Comparison of ENCODE assay signal across 24 cellular contexts in genomic region chr3:54781728-54782127, GRCh38.
DNase-seq lines count a peak whose midpoint lies in the region; ATAC-seq, FAIRE-seq and TF ChIP-seq lines count a peak whose summit lies in the region.
"Had no signal": no experiment of that assay in that cellular context is flagged by ENCODE, and none has a peak within 500 bp of the region (broad histone marks: within the 10 kb centered on the region; RNA-seq: fewer than 3 reads in every experiment).

No MANE protein-coding gene starts in this region.

- H4K20me1 ChIP-seq in H9 (ENCODE audit: control insufficient read depth, insufficient read depth, insufficient read length): no peaks in the 10 kb centered on the region

- POLR2A ChIA-PET in WTC11 (lab: Charles Lee): no interaction called here

- DNase-seq in D721Med (ENCODE audit: insufficient read length, low spot score) (no peak), H9 (no peak), WTC11 (ENCODE audit: low spot score) (no peak), islet precursor cell (peak; percentile 58), middle frontal gyrus (ENCODE audit: extremely low spot score, low spot score) (no peak), HuH-7 (ENCODE audit: low spot score) (no peak)
- DNase-seq: C1 segment of cervical spinal cord; CD4-positive, alpha-beta memory T cell; COR-L47; DMS79 treated with DMSO at 0.1 percent for 48 hours; KBM-7; NCI-H1092 treated with DMSO at 0.1 percent for 48 hours; NCI-H1436; NCI-H187; NCI-H2107; NCI-H524; NCI-H774; SHP77 treated with DMSO at 0.1 percent for 48 hours; T-helper 1 cell had no signal

- no peak overlapping the region for H3T11ph ChIP-seq in H9 (ENCODE audit: low read length)

- no peaks in the 10 kb centered on the region for H3K27me3 ChIP-seq in H9 (ENCODE audit: insufficient read depth, low read length)

- H3K4me2 ChIP-seq in H9 (ENCODE audit: insufficient read depth, insufficient read length, low read length): no peak overlapping the region
- H3K4me2 ChIP-seq: A549 had no signal

- H3K36me3 Mint-ChIP-seq in H9 (ENCODE audit: insufficient read depth in 1 of 3, low read depth in 3 of 3): peaks cover 0 to 2% (median 0%) of the 10 kb centered on the region in 3 experiments; a peak in 4 of 7 replicates
- H3K36me3 Mint-ChIP-seq in WTC11: no peaks in the 10 kb centered on the region; the same call in 1 of the 2 replicates
- H3K36me3 Mint-ChIP-seq: CD4-positive, alpha-beta memory T cell had no signal

- H4K5ac ChIP-seq in H9 (ENCODE audit: insufficient read length, low read depth, low read length): no peak overlapping the region

- H3K56ac ChIP-seq in H9 (ENCODE audit: insufficient read length, low read depth, low read length): no peak overlapping the region

- H3K27me3 Mint-ChIP-seq in H9 (ENCODE audit: low read depth): no peaks in the 10 kb centered on the region
- H3K27me3 Mint-ChIP-seq in WTC11 (ENCODE audit: low read depth): no peaks in the 10 kb centered on the region

- no peak overlapping the region for H2AK5ac ChIP-seq in H9 (ENCODE audit: insufficient read length, low read length)

- CTCF ChIA-PET in WTC11 (lab: Charles Lee): interaction anchor here (0.9 to 1.9 kb wide), 13 partner anchors 10 to 348 kb away, joined by 3 to 11 read pairs (median 4); no protein-coding TSS in a partner anchor

- no peak overlapping the region for H3K14ac ChIP-seq in H9 (ENCODE audit: insufficient read depth, low read length)

- no peaks in the 10 kb centered on the region for H3K79me2 ChIP-seq in H9 (ENCODE audit: insufficient read depth, low read length)

- FAIRE-seq in D721Med (lab: Jason Lieb, UNC): no peak
- FAIRE-seq: A549, GM12892, HTR-8/SVneo had no signal

- peak; percentile 0 for TF ChIP-seq CTCF in D721Med (IDR thresholded peaks at IDR 0.05; ENCODE audit: insufficient read depth, missing control alignments)
- peak; percentile 54; the same call in 2 of the 3 replicates for TF ChIP-seq CTCF in H9 (conservative IDR thresholded peaks at IDR 0.05)
- TF ChIP-seq CTCF in WTC11 (IDR thresholded peaks at IDR 0.05): no peak

- no peak overlapping the region for H2AFZ ChIP-seq in H9 (ENCODE audit: low read length)

- H2BK20ac ChIP-seq in H9 (ENCODE audit: low read depth, low read length, poor library complexity, severe bottlenecking): no peak overlapping the region

- ATAC-seq in WTC11: peak; percentile 66
- ATAC-seq in HG03432 (IDR thresholded peaks at IDR 0.05; ENCODE audit: unreplicated experiment): no peak
- ATAC-seq: A549, Panc1 had no signal

- H3K9me3 ChIP-seq in H9 (ENCODE audit: control insufficient read depth, low read depth, low read length): no peaks in the 10 kb centered on the region
- H3K9me3 ChIP-seq: A549 had no signal

- H2BK15ac ChIP-seq in H9 (ENCODE audit: low read depth, low read length): no peak overlapping the region

- H2BK12ac ChIP-seq in H9 (ENCODE audit: insufficient read length, low read depth, low read length): no peak overlapping the region

- H3K18ac ChIP-seq in H9 (ENCODE audit: insufficient read length, low read depth, low read length): no peak overlapping the region

- no peak overlapping the region for H3K4me3 Mint-ChIP-seq in H9
- H3K4me3 Mint-ChIP-seq in WTC11: no peak overlapping the region
- H3K4me3 Mint-ChIP-seq: CD4-positive, alpha-beta memory T cell had no signal

- no peak overlapping the region for H4K8ac ChIP-seq in H9 (replicated peaks; ENCODE audit: insufficient read length, low read depth, low read length)

- no CpG with 5 or more reads among the region's 1 CpG for WGBS in H9 (ENCODE audit: extremely low coverage, insufficient read length, low lambda C conversion rate)

- no peaks in the 10 kb centered on the region for H3K4me1 ChIP-seq in H9 (ENCODE audit: insufficient read depth, low read length)
- H3K4me1 ChIP-seq: A549 had no signal

- no peaks in the 10 kb centered on the region for H3K23me2 ChIP-seq in H9 (ENCODE audit: insufficient read length, low read depth, low read length, poor library complexity, severe bottlenecking)

- H3K4me1 Mint-ChIP-seq in H9: peaks cover 9 to 11% of the 10 kb centered on the region in 2 experiments
- H3K4me1 Mint-ChIP-seq in WTC11: peaks cover 16% of the 10 kb centered on the region
- H3K4me1 Mint-ChIP-seq: CD4-positive, alpha-beta memory T cell had no signal

- H3K4ac ChIP-seq in H9 (ENCODE audit: low read depth, low read length): no peak overlapping the region

- no peaks in the 10 kb centered on the region for H3K79me1 ChIP-seq in H9 (ENCODE audit: insufficient read depth, low read depth, low read length, poor library complexity, severe bottlenecking)

- H3K27ac ChIP-seq in H9 (ENCODE audit: insufficient read length, low read depth, low read length): no peak overlapping the region
- H3K27ac ChIP-seq: A549 had no signal

- no peak overlapping the region for H2BK5ac ChIP-seq in H9 (ENCODE audit: insufficient read length, low read length)

- H2BK120ac ChIP-seq in H9 (ENCODE audit: low read depth, low read length, poor library complexity, severe bottlenecking): no peak overlapping the region

- no peak overlapping the region for H3K9ac ChIP-seq in H9 (ENCODE audit: extremely low read depth, insufficient read length, low read length)

- H3K9me3 Mint-ChIP-seq in H9 (peaks cover 0 to 2% of the 10 kb centered on the region in 2 experiments; a peak in 1 of 5 replicates), WTC11 (peaks cover 2% of the 10 kb centered on the region)

- H4K91ac ChIP-seq in H9 (ENCODE audit: insufficient read length, low read depth, low read length): no peak overlapping the region

- no peak overlapping the region for H3K23ac ChIP-seq in H9 (ENCODE audit: insufficient read length, low read depth, low read length)

- H3K27ac Mint-ChIP-seq in H9: no peak overlapping the region
- H3K27ac Mint-ChIP-seq in WTC11: no peak overlapping the region
- H3K27ac Mint-ChIP-seq: CD4-positive, alpha-beta memory T cell had no signal

TF ChIP-seq in WTC11, 78 proteins besides CTCF, POLR2A, EP300 and RAD21 (continues in another document):
- TF ChIP-seq CDX4 (CRISPR knock-in tag; IDR thresholded peaks at IDR 0.05; ENCODE audit: borderline replicate concordance) (no peak), TEAD1 (CRISPR knock-in tag; IDR thresholded peaks at IDR 0.05) (no peak), ERG (CRISPR knock-in tag; IDR thresholded peaks at IDR 0.05) (no peak), ZNF219 (CRISPR knock-in tag; IDR thresholded peaks at IDR 0.05; ENCODE audit: borderline replicate concordance) (no peak), SMAD4 (CRISPR knock-in tag; IDR thresholded peaks at IDR 0.05) (no peak), ZBTB43 (CRISPR knock-in tag; IDR thresholded peaks at IDR 0.05) (no peak), PRRX2 (CRISPR knock-in tag; IDR thresholded peaks at IDR 0.05) (no peak), NR3C1 (CRISPR knock-in tag; conservative IDR thresholded peaks at IDR 0.05; ENCODE audit: low read depth) (no peak), ATF1 (CRISPR knock-in tag; IDR thresholded peaks at IDR 0.05) (no peak), TEAD4 (CRISPR knock-in tag; IDR thresholded peaks at IDR 0.05) (no peak), SMAD3 (CRISPR knock-in tag; IDR thresholded peaks at IDR 0.05; ENCODE audit: borderline replicate concordance) (no peak)
